ENCODE assay signal across 18 cellular contexts in the genomic region with DNA sequence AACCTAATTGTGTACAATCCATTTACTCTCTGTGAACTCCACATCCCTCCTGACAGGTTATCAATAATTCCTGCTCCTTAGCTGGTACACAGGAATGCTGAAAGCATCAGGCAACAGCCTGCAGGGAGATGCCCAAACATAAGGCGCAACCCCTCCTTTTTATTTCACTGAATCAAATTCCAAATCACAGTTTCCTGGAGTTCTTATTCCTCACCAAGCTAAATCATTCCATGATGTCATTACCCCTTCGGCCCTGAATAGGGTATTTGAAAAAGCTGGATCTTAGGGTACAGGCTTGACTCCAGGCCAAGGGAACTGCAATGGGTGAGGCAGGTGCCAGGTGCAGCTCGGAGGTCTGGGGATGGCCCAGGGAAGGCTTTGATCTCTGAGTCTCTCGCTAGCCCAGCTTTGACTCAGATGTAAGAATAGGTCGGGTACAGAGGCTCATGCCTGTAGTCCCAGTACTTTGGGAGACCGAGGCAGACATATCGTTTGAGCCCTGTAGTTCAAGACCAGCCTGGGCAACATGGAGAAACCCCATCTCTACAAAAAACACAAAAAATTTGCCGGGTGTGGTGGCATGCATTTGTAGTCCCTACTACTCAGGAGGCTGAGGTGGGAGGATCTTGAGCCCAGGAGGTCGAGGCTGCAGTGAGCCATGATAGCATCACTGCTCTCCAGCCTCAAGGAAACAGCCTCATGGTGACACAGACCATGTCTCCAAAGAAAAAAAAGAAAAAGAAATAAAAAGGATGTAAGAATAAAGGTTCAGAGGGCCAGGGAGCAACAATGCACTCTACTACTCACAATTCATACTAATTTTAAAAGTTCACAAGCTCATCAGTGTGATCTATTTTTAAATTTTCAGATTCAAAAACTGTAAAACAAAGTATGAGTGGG. TPM values are rescaled to one million over a fixed set of nuclear protein-coding genes. Genes with fewer than 3 reads are reported as not detected.
DNase-seq lines count a peak whose midpoint lies in the region; ATAC-seq and TF ChIP-seq lines count a peak whose summit lies in the region.
"Had no signal": no experiment of that assay in that cellular context is flagged by ENCODE, and none has a peak within 500 bp of the region (broad histone marks: within the 10 kb centered on the region; RNA-seq: fewer than 3 reads in every experiment).

No MANE protein-coding gene starts in this region.

- no peaks in the 10 kb centered on the region for H3K79me1 ChIP-seq in neuronal stem cell (ENCODE audit: low read depth, low read length)

- H3K9ac ChIP-seq in mucosa of stomach (ENCODE audit: low read length) (peak overlapping the region; percentile 12), neuronal stem cell (ENCODE audit: low read depth, low read length, poor library complexity) (no peak overlapping the region)

- no peak overlapping the region for H2BK15ac ChIP-seq in neuronal stem cell (ENCODE audit: low read length)

- H2BK12ac ChIP-seq in neuronal stem cell (ENCODE audit: low read length), result no peak overlapping the region

- no peaks in the 10 kb centered on the region for H3K27me3 ChIP-seq in heart left ventricle
- no peaks in the 10 kb centered on the region for H3K27me3 ChIP-seq in mucosa of stomach (ENCODE audit: control insufficient read depth, insufficient read depth, low read length)
- no peaks in the 10 kb centered on the region for H3K27me3 ChIP-seq in neuronal stem cell (ENCODE audit: control insufficient read depth in 3 of 3, insufficient read depth in 3 of 3, low read depth in 1 of 3, low read length in 3 of 3)
- H3K27me3 ChIP-seq: sigmoid colon, tibial artery had no signal

- H4K91ac ChIP-seq in neuronal stem cell (ENCODE audit: low read depth, low read length, poor library complexity), result no peak overlapping the region

- no peak overlapping the region for H3K4me3 ChIP-seq in heart left ventricle
- no peak overlapping the region for H3K4me3 ChIP-seq in coronary artery
- no peak overlapping the region for H3K4me3 ChIP-seq in mucosa of stomach (ENCODE audit: low read length)
- no peak overlapping the region for H3K4me3 ChIP-seq in neuronal stem cell (ENCODE audit: low read length in 2 of 2)
- H3K4me3 ChIP-seq: sigmoid colon, tibial artery had no signal

- H2AFZ ChIP-seq in neuronal stem cell (ENCODE audit: low read length), result no peak overlapping the region

- H2AK5ac ChIP-seq in neuronal stem cell (ENCODE audit: low read depth, low read length), result no peak overlapping the region

- H3K9me3 ChIP-seq in heart left ventricle (no peaks in the 10 kb centered on the region), mucosa of stomach (ENCODE audit: control insufficient read depth, low read length) (no peaks in the 10 kb centered on the region), neuronal stem cell (replicated peaks in 1 of 2; ENCODE audit: control insufficient read depth in 2 of 2, insufficient read depth in 1 of 2, low read depth in 1 of 2, low read length in 2 of 2) (no peaks in the 10 kb centered on the region)
- H3K9me3 ChIP-seq: neutrophil, sigmoid colon, tibial artery had no signal

- peak overlapping the region in 9 of 12 donors; percentile 13 to 96 (median 56) for H3K27ac ChIP-seq in heart left ventricle
- H3K27ac ChIP-seq in coronary artery, result no peak overlapping the region
- H3K27ac ChIP-seq in neuronal stem cell (replicated peaks; ENCODE audit: low read length), result no peak overlapping the region
- H3K27ac ChIP-seq: C4-2B, neutrophil, tibial artery had no signal

- H3K4me1 ChIP-seq in heart left ventricle, result peaks cover 4 to 97% (median 45%) of the 10 kb centered on the region in 12 donors
- H3K4me1 ChIP-seq in mucosa of stomach (ENCODE audit: control insufficient read depth, insufficient read depth, low read length), result peaks cover 58% of the 10 kb centered on the region
- H3K4me1 ChIP-seq in neuronal stem cell (ENCODE audit: control insufficient read depth in 2 of 2, insufficient read depth in 1 of 2, low read depth in 1 of 2, low read length in 2 of 2), result no peaks in the 10 kb centered on the region

- no peak for TF ChIP-seq POLR2A in heart left ventricle (IDR thresholded peaks at IDR 0.05)

- peak in 3 of 5 donors; percentile 29 to 40 (median 35) for DNase-seq in heart left ventricle
- no peak for DNase-seq in left cardiac atrium
- DNase-seq in coronary artery (ENCODE audit: low spot score), result peak; percentile 67
- no peak for DNase-seq in stimulated activated CD4-positive, alpha-beta T cell treated with anti-CD3 and anti-CD28 coated beads, Interleukin-12 subunit alpha, Interleukin-12 subunit beta, amount 100 ng/mL, for 4 hours
- DNase-seq in NK-92 (lab: John Stamatoyannopoulos, UW; ENCODE audit: unreplicated experiment), result no peak
- DNase-seq in neuronal stem cell (ENCODE audit: low spot score), result no peak
- DNase-seq in G401 (ENCODE audit: low spot score), result no peak
- DNase-seq: activated B cell treated with CpG ODN at 0.5 μM for 24 hours; activated naive CD8-positive, alpha-beta T cell treated with anti-CD3 and anti-CD28 coated beads, Interleukin-2, amount 50 U/mL, for 24 hours; cerebellar nuclear complex; DMS53; glutamatergic neuron; RPMI8226; sigmoid colon; tibial artery had no signal

- TF ChIP-seq CTCF in heart left ventricle (IDR thresholded peaks at IDR 0.05) (no peak), coronary artery (IDR thresholded peaks at IDR 0.05) (no peak)

- no peak overlapping the region for H3K23ac ChIP-seq in neuronal stem cell (ENCODE audit: low read depth, low read length, poor library complexity)

- H4K8ac ChIP-seq in neuronal stem cell (ENCODE audit: low read depth, low read length), result no peak overlapping the region

- no peak overlapping the region for H3K14ac ChIP-seq in neuronal stem cell (ENCODE audit: low read length)

- 65 to 75% (median 72%) methylated on average over 9 of the region's 9 CpGs for WGBS in heart left ventricle, 4 donors
- WGBS in neuronal stem cell (ENCODE audit: extremely low coverage in 2 of 2, insufficient read length in 2 of 2, insufficient replicate concordance in 1 of 2), 2 donors, result no CpG with 5 or more reads among the region's 9 CpGs

- in situ Hi-C loops in G401 (cut with HindIII; ENCODE audit: low sequenced_read_pairs), result loop anchor here (25.0 kb wide), 1 partner anchor 120 kb away; no protein-coding TSS in a partner anchor

- H3K4me2 ChIP-seq in neuronal stem cell (ENCODE audit: insufficient read depth, low read length, poor library complexity, severe bottlenecking), result no peak overlapping the region

- ATAC-seq in heart left ventricle (peak in 1 of 4 donors; percentile 0), left cardiac atrium (no peak)
- ATAC-seq: activated naive CD8-positive, alpha-beta T cell treated with anti-CD3 and anti-CD28 coated beads, Interleukin-2, amount 50 U/mL, for 24 hours had no signal

- H3K36me3 ChIP-seq in heart left ventricle, result peaks cover 0 to 62% (median 15%) of the 10 kb centered on the region in 9 donors
- H3K36me3 ChIP-seq in mucosa of stomach (ENCODE audit: control insufficient read depth, insufficient read depth, low read length), result peaks cover 4% of the 10 kb centered on the region
- peaks cover 0 to 18% of the 10 kb centered on the region in 2 donors for H3K36me3 ChIP-seq in neuronal stem cell (replicated peaks in 1 of 2; ENCODE audit: control insufficient read depth in 2 of 2, insufficient read depth in 2 of 2, low read length in 2 of 2)
- H3K36me3 ChIP-seq: neutrophil, sigmoid colon, tibial artery had no signal

- no peak overlapping the region for H3K18ac ChIP-seq in neuronal stem cell (ENCODE audit: low read length)

- intact Hi-C loops in heart left ventricle (cut with DNase I) (no loop called here), left cardiac atrium (cut with DNase I) (no loop called here)

- H2BK120ac ChIP-seq in neuronal stem cell (ENCODE audit: low read depth, low read length), result no peak overlapping the region

- no peak overlapping the region for H2BK5ac ChIP-seq in neuronal stem cell (ENCODE audit: low read length)

- H3K4ac ChIP-seq in neuronal stem cell (ENCODE audit: low read length), result no peak overlapping the region

RNA-seq across cellular contexts. Expression of a gene that starts 6.8 kb away (rescaled TPM):
- 1,000 to 10,000 TPM in 7 of 9 donors, 100 to 1,000 TPM in 2; 649 to 4,692 (median 1,370) TPM for total RNA-seq in heart left ventricle
- polyA plus RNA-seq in heart left ventricle, result 100 to 1,000 TPM; 669 to 913 TPM
- total RNA-seq in left cardiac atrium, result 10 to 100 TPM; 32.3 to 92.2 TPM
- 10.6 TPM for polyA plus RNA-seq in neuronal stem cell (2013, experiment 1 of 2)
- polyA plus RNA-seq in neuronal stem cell (2013, experiment 2 of 2), result 10.4 TPM
- total RNA-seq in G401 (2014; rRNA removed; shearing (Covaris generic)), result 54.6 and 70.4 TPM in 2 replicates

RNA-seq across cellular contexts. Expression of a gene that starts 54.7 kb away (rescaled TPM):
- total RNA-seq in heart left ventricle, result 10 to 100 TPM; 12.1 to 21.7 (median 15.6) TPM
- 10 to 100 TPM; 14.5 to 15.7 TPM for polyA plus RNA-seq in heart left ventricle
- 10 to 100 TPM; 15.6 to 16.2 TPM for total RNA-seq in left cardiac atrium
- polyA plus RNA-seq in neuronal stem cell (2013, experiment 1 of 2), result 24.1 TPM
- 24.0 TPM for polyA plus RNA-seq in neuronal stem cell (2013, experiment 2 of 2)
- 8.3 and 46.0 TPM in 2 replicates for total RNA-seq in G401 (2014; rRNA removed; shearing (Covaris generic))

Comparison
In these comparisons a context has a peak if more than half of its experiments do, and no peak if none do; other contexts are left out.
1. DNase-seq: peak in heart left ventricle (3 of 5) and coronary artery (single experiment); none in left cardiac atrium (single experiment), stimulated activated CD4-positive, alpha-beta T cell treated with anti-CD3 and anti-CD28 coated beads, Interleukin-12 subunit alpha, Interleukin-12 subunit beta, amount 100 ng/mL, for 4 hours (single experiment), NK-92 (single experiment), neuronal stem cell (single experiment) and G401 (single experiment).
2. H3K27ac ChIP-seq: peak in heart left ventricle (9 of 12); none in coronary artery (0 of 2) and neuronal stem cell (single experiment).